22 cellular contexts compared by ENCODE assay signal in the genomic region with DNA sequence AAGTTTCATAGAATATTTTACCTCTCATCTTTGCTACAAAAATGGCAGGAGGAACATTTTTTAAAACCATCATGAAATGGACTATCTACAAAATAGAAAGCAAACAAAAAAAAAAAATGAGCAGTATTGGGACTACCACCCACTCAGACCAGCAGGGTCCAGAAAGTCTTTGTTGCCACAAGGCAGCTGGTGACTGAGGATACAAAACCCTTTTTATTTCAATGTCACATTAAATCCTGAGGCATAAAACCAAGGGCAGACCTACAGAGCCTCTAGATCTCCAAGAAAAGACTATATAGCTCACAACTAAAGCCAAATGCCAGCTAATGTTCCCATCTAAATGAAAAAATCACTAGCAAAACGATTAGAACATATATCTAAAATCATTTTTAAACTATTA.
DNase-seq lines count a peak whose midpoint lies in the region; ATAC-seq, FAIRE-seq and TF ChIP-seq lines count a peak whose summit lies in the region.
"Had no signal": no experiment of that assay in that cellular context is flagged by ENCODE, and none has a peak within 500 bp of the region (broad histone marks: within the 10 kb centered on the region; RNA-seq: fewer than 3 reads in every experiment).

No MANE protein-coding gene starts in this region.

- no peaks in the 10 kb centered on the region for H4K20me1 ChIP-seq in HepG2 (ENCODE audit: insufficient read depth, low read length)
- H4K20me1 ChIP-seq: BLaER1 had no signal

- TF ChIP-seq EP300 in HepG2 (IDR thresholded peaks at IDR 0.05; ENCODE audit: low read depth in 2 of 2, low read length in 2 of 2) (no peak), HepG2 (CRISPR knock-in tag; IDR thresholded peaks at IDR 0.05; ENCODE audit: borderline replicate concordance) (no peak)

- no peak overlapping the region for H3K4me2 ChIP-seq in HepG2 (ENCODE audit: low read depth, low read length)
- H3K4me2 ChIP-seq: BLaER1, SK-N-SH had no signal

- no peak overlapping the region for H3K9ac ChIP-seq in HepG2 (ENCODE audit: insufficient read depth, low read depth, low read length)
- H3K9ac ChIP-seq: BLaER1, SK-N-SH had no signal

- CTCF ChIA-PET in HepG2 (lab: Yijun Ruan, JAX; ENCODE audit: low intra/inter-chr PET ratio, low total read pairs) = no interaction called here

- no peak for TF ChIP-seq POLR2A in HepG2 (IDR thresholded peaks at IDR 0.05; ENCODE audit: insufficient read depth in 1 of 2, low read depth in 2 of 2, low read length in 2 of 2)
- no peak for TF ChIP-seq POLR2A in right lobe of liver (IDR thresholded peaks at IDR 0.05)

- POLR2A ChIA-PET in HepG2 (lab: Yijun Ruan, JAX) = no interaction called here

- peaks cover 19 to 36% of the 10 kb centered on the region in 2 experiments for H3K36me3 ChIP-seq in HepG2 (replicated peaks in 1 of 2; ENCODE audit: control insufficient read depth in 1 of 2, insufficient read depth in 2 of 2, low read length in 2 of 2)
- no peaks in the 10 kb centered on the region for H3K36me3 ChIP-seq in right lobe of liver
- H3K36me3 ChIP-seq: BLaER1 had no signal

- intact Hi-C loops in HepG2 (cut with micrococcal nuclease; ENCODE audit: unreplicated experiment) = no loop called here
- intact Hi-C loops in right lobe of liver (cut with DNase I) = no loop called here
- intact Hi-C loops in dorsolateral prefrontal cortex (cut with DNase I) = no loop called here

- H3K4me1 ChIP-seq in HepG2 (ENCODE audit: insufficient read depth, low read length) (no peaks in the 10 kb centered on the region), right lobe of liver (no peaks in the 10 kb centered on the region)

- no peaks in the 10 kb centered on the region for H3K79me2 ChIP-seq in HepG2 (ENCODE audit: insufficient read depth, low read length)

- H3K27me3 ChIP-seq in HepG2 (ENCODE audit: control insufficient read depth in 1 of 2, insufficient read depth in 2 of 2, low read length in 2 of 2) (no peaks in the 10 kb centered on the region), right lobe of liver (no peaks in the 10 kb centered on the region), dorsolateral prefrontal cortex (no peaks in the 10 kb centered on the region)
- H3K27me3 ChIP-seq: BLaER1 had no signal

- in situ Hi-C loops in HepG2 (cut with HindIII; ENCODE audit: extremely low pct_ligation_motif_present, low pct_unique_long_range_greater_than_20kb) = no loop called here

- H3K9me3 ChIP-seq in HepG2 (ENCODE audit: low read length) (no peaks in the 10 kb centered on the region), right lobe of liver (no peaks in the 10 kb centered on the region)
- H3K9me3 ChIP-seq: BLaER1, SK-N-SH had no signal

- H3K27ac ChIP-seq in HepG2 (ENCODE audit: extremely low read length, insufficient read depth, low read length) (no peak overlapping the region), right lobe of liver (no peak overlapping the region), dorsolateral prefrontal cortex (peak overlapping the region in 46 of 59 donors; percentile 2 to 86 (median 52))
- H3K27ac ChIP-seq: BLaER1 had no signal

- H3K4me3 ChIP-seq in HepG2 (replicated peaks in 1 of 3; ENCODE audit: insufficient read depth in 1 of 3, low read depth in 2 of 3, low read length in 3 of 3) (no peak overlapping the region), right lobe of liver (no peak overlapping the region), dorsolateral prefrontal cortex (peak overlapping the region in 3 of 59 donors; percentile 5 to 41 (median 7))
- H3K4me3 ChIP-seq: BLaER1 had no signal

- no TSS peak for BruUV-seq in HepG2 (replicated peaks; lab: Mats Ljungman, UMichigan)

- DNase-seq in HepG2 (ENCODE audit: low spot score) (no peak), right lobe of liver (no peak), dorsolateral prefrontal cortex (no peak), pons (ENCODE audit: low spot score) (peak; percentile 86), NAMALWA (ENCODE audit: low spot score) (no peak)
- DNase-seq in activated CD4-positive, alpha-beta T cell treated with anti-CD3 and anti-CD28 coated beads for 48 hours = no peak
- DNase-seq in activated CD4-positive, alpha-beta T cell treated with anti-CD3 and anti-CD28 coated beads for 1 hour = no peak
- DNase-seq: CD4-positive, alpha-beta memory T cell; DMS153; GDM1; GOT3; KBM-7; NCI-H1417; NCI-H1930; NCI-H2171; NCI-H446; OCI-M1; SHP77; SK-N-SH had no signal

- ATAC-seq in HepG2 (no peak), right lobe of liver (no peak)
- ATAC-seq: HCT116 had no signal

- no peak overlapping the region for H2AFZ ChIP-seq in HepG2 (ENCODE audit: low read length)

- no peak for FAIRE-seq in HepG2 (lab: Jason Lieb, UNC)
- FAIRE-seq: A204.1 had no signal

- WGBS in HepG2 (ENCODE audit: low lambda C conversion rate) = 84% methylated on average over 1 of the region's 1 CpG
- WGBS in right lobe of liver (ENCODE audit: insufficient coverage, low coverage, low lambda C conversion rate, missing lambda C conversion rate) = 83% methylated on average over 1 of the region's 1 CpG

- no peak for TF ChIP-seq CTCF in HepG2 (CRISPR knock-in tag; IDR thresholded peaks at IDR 0.05)
- no peak for TF ChIP-seq CTCF in right lobe of liver (IDR thresholded peaks at IDR 0.05)
- TF ChIP-seq CTCF in dorsolateral prefrontal cortex (IDR thresholded peaks at IDR 0.05 in 54 of 56, conservative IDR thresholded peaks at IDR 0.05 in 2 of 56; ENCODE audit: low read depth in 1 of 56, partially characterized antibody in 56 of 56) = peak in 5 of 56 donors; percentile 7 to 30 (median 23)

- TF ChIP-seq RAD21 in HepG2 (CRISPR knock-in tag; IDR thresholded peaks at IDR 0.05) = no peak

TF ChIP-seq in HepG2, 621 proteins besides CTCF, POLR2A, EP300 and RAD21:
- TF ChIP-seq KLF12 (CRISPR knock-in tag; IDR thresholded peaks at IDR 0.05; ENCODE audit: borderline replicate concordance) = no peak
- no peak for TF ChIP-seq BHLHE40 (IDR thresholded peaks at IDR 0.05; ENCODE audit: low read length)
- peak; percentile 53 for TF ChIP-seq RBM22 (optimal IDR thresholded peaks at IDR 0.05; ENCODE audit: low read length)

Comparison
In these comparisons a context has a peak if more than half of its experiments do, and no peak if none do; other contexts are left out.
1. H3K27ac ChIP-seq: peak in dorsolateral prefrontal cortex (46 of 59); none in HepG2 (single experiment) and right lobe of liver (0 of 3).